Comparison of ENCODE assay signal across 9 cellular contexts in the genomic region with DNA sequence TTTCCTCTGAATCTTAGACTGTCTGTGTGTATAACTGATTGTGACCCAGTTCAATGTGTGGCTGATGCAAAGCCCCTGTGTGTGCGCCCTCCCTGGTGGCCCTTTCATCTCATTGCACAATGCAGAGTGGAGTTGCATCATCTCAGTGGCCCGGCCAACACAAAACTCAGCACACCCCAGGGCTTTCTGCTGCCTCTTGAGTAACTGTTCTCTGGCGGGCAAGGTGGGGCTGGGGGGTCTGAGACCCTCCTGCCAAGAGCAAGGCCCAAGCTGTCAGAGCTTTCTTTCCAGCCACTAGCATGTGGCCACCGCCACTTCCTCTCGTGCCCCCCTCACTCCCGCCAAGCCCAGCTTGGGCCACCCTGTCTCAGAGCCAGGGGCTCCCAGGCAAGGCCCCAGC.
DNase-seq lines count a peak whose midpoint lies in the region; ATAC-seq, FAIRE-seq and TF ChIP-seq lines count a peak whose summit lies in the region.
"Had no signal": no experiment of that assay in that cellular context is flagged by ENCODE, and none has a peak within 500 bp of the region (broad histone marks: within the 10 kb centered on the region; RNA-seq: fewer than 3 reads in every experiment).

No MANE protein-coding gene starts in this region.

- no peaks in the 10 kb centered on the region; the same call in 1 of the 2 replicates for H3K27me3 ChIP-seq in HUES48 (ENCODE audit: control insufficient read depth, insufficient read depth, low read length)
- H3K27me3 ChIP-seq in astrocyte (ENCODE audit: insufficient read depth, low read length), result no peaks in the 10 kb centered on the region
- peaks cover 5% of the 10 kb centered on the region for H3K27me3 ChIP-seq in kidney epithelial cell (ENCODE audit: control insufficient read depth, insufficient read depth, low read length)

- CTCF ChIA-PET in A549 (lab: Yijun Ruan, JAX), result interaction anchor here (1.6 kb wide), 1 partner anchor 128 kb away, joined by 3 read pairs; no protein-coding TSS in a partner anchor

- peaks cover 21% of the 10 kb centered on the region for H3K27me3 Mint-ChIP-seq in astrocyte (ENCODE audit: low read depth, unreplicated experiment)

- H3K4me1 Mint-ChIP-seq in astrocyte (ENCODE audit: low read depth, unreplicated experiment), result no peaks in the 10 kb centered on the region
- H3K4me1 Mint-ChIP-seq: activated naive CD4-positive, alpha-beta T cell treated with anti-CD3 and anti-CD28 coated beads, Interleukin-2, amount 50 U/mL, for 24 hours had no signal

- no peak for ATAC-seq in A549
- ATAC-seq in GM18505 (IDR thresholded peaks at IDR 0.05; ENCODE audit: unreplicated experiment), result no peak

- peak overlapping the region; percentile 47 for H2AFZ ChIP-seq in astrocyte (ENCODE audit: low read depth, low read length)

- no peaks in the 10 kb centered on the region for H4K20me1 ChIP-seq in astrocyte (ENCODE audit: insufficient read depth, low read length)

- TF ChIP-seq POLR2A in A549 (IDR thresholded peaks at IDR 0.05; ENCODE audit: low read length) (no peak), GM18505 (IDR thresholded peaks at IDR 0.05; ENCODE audit: borderline replicate concordance, extremely low read depth, insufficient read depth, insufficient read length) (no peak)

- no peak overlapping the region for H3K4me3 ChIP-seq in A549
- no peak overlapping the region for H3K4me3 ChIP-seq in HUES48 (ENCODE audit: low read depth, low read length)
- H3K4me3 ChIP-seq in astrocyte (ENCODE audit: insufficient read depth, low read depth, low read length), result no peak overlapping the region
- no peak overlapping the region for H3K4me3 ChIP-seq in kidney epithelial cell (ENCODE audit: low read depth, low read length)

- peak overlapping the region; percentile 50 for H3K27ac Mint-ChIP-seq in astrocyte (ENCODE audit: unreplicated experiment)
- H3K27ac Mint-ChIP-seq: activated naive CD4-positive, alpha-beta T cell treated with anti-CD3 and anti-CD28 coated beads, Interleukin-2, amount 50 U/mL, for 24 hours had no signal

- no peaks in the 10 kb centered on the region for H3K79me2 ChIP-seq in astrocyte (ENCODE audit: insufficient read depth, low read length)

- peaks cover 10% of the 10 kb centered on the region for H3K9me3 Mint-ChIP-seq in astrocyte (ENCODE audit: unreplicated experiment)
- H3K9me3 Mint-ChIP-seq: activated naive CD4-positive, alpha-beta T cell treated with anti-CD3 and anti-CD28 coated beads, Interleukin-2, amount 50 U/mL, for 24 hours had no signal

- TF ChIP-seq CTCF in A549 (IDR thresholded peaks at IDR 0.05) (no peak), astrocyte (IDR thresholded peaks at IDR 0.05; ENCODE audit: insufficient read depth, low read depth, low read length) (no peak), kidney epithelial cell (IDR thresholded peaks at IDR 0.05; ENCODE audit: insufficient read depth, low read length, poor library complexity, severe bottlenecking) (peak; percentile 8)

- H3K36me3 ChIP-seq in HUES48 (ENCODE audit: control insufficient read depth, insufficient read depth, low read length), result no peaks in the 10 kb centered on the region
- H3K36me3 ChIP-seq in astrocyte (ENCODE audit: insufficient read depth, low read length), result no peaks in the 10 kb centered on the region
- H3K36me3 ChIP-seq in kidney epithelial cell (ENCODE audit: control insufficient read depth, insufficient read depth, low read length), result no peaks in the 10 kb centered on the region

- TF ChIP-seq EP300 in A549 (IDR thresholded peaks at IDR 0.05), result no peak

- peaks cover 5% of the 10 kb centered on the region; the same call in 2 of the 3 replicates for H3K4me1 ChIP-seq in A549
- H3K4me1 ChIP-seq in HUES48 (ENCODE audit: control insufficient read depth, insufficient read depth, low read length), result peaks cover 9% of the 10 kb centered on the region; the same call in 1 of the 2 replicates
- no peaks in the 10 kb centered on the region for H3K4me1 ChIP-seq in astrocyte (ENCODE audit: insufficient read depth, low read length)

- POLR2A ChIA-PET in A549 (lab: Yijun Ruan, JAX), result no interaction called here

- no peak overlapping the region for H3K4me3 Mint-ChIP-seq in astrocyte (ENCODE audit: unreplicated experiment)
- H3K4me3 Mint-ChIP-seq: activated naive CD4-positive, alpha-beta T cell treated with anti-CD3 and anti-CD28 coated beads, Interleukin-2, amount 50 U/mL, for 24 hours had no signal

- H3K9ac ChIP-seq in HUES48 (ENCODE audit: low read depth, low read length) (peak overlapping the region; percentile 32; the same call in 1 of the 2 replicates), astrocyte (ENCODE audit: low read length) (no peak overlapping the region)

- no peaks in the 10 kb centered on the region for H3K9me3 ChIP-seq in A549
- H3K9me3 ChIP-seq in HUES48 (ENCODE audit: control insufficient read depth, insufficient read depth, low read length), result no peaks in the 10 kb centered on the region
- no peaks in the 10 kb centered on the region for H3K9me3 ChIP-seq in astrocyte (ENCODE audit: insufficient read depth, low read depth, low read length)

- FAIRE-seq in A549 (lab: Jason Lieb, UNC) (no peak), astrocyte (lab: Jason Lieb, UNC) (no peak)

- DNase-seq in A549 (ENCODE audit: low read depth in 1 of 2, low spot score in 1 of 2), result no peak
- DNase-seq in astrocyte (ENCODE audit: low read depth), result no peak
- no peak for DNase-seq in kidney epithelial cell (ENCODE audit: low read depth)
- DNase-seq in HUDEP-2 (lab: John Stamatoyannopoulos, UW; ENCODE audit: unreplicated experiment in 76 of 76), result no peak
- DNase-seq in NCI-H187 treated with DMSO at 0.1 percent for 48 hours (lab: John Stamatoyannopoulos, UW), result no peak
- DNase-seq in activated naive CD4-positive, alpha-beta T cell (lab: John Stamatoyannopoulos, UW), result no peak

- no peak for TF ChIP-seq RAD21 in A549 (conservative IDR thresholded peaks at IDR 0.05 in 1 of 2, IDR thresholded peaks at IDR 0.05 in 1 of 2)

- peaks cover 3% of the 10 kb centered on the region for H3K36me3 Mint-ChIP-seq in astrocyte (ENCODE audit: low read depth, unreplicated experiment)
- H3K36me3 Mint-ChIP-seq: activated naive CD4-positive, alpha-beta T cell treated with anti-CD3 and anti-CD28 coated beads, Interleukin-2, amount 50 U/mL, for 24 hours had no signal

- peak overlapping the region; percentile 60 to 83 for H3K27ac ChIP-seq in A549
- H3K27ac ChIP-seq in HUES48 (ENCODE audit: low read depth, low read length), result no peak overlapping the region
- no peak overlapping the region for H3K27ac ChIP-seq in astrocyte (ENCODE audit: low read depth, low read length)

- WGBS in A549 (ENCODE audit: missing lambda C conversion rate), result 85% methylated on average over 5 of the region's 6 CpGs

- H3K4me2 ChIP-seq in A549, result 0 out of 3 replicates have a peak overlapping the region, but pooled peaks have one; percentile 17
- H3K4me2 ChIP-seq in astrocyte (ENCODE audit: low read length), result no peak overlapping the region

TF ChIP-seq in A549, 52 proteins besides CTCF, POLR2A, EP300 and RAD21:
- TF ChIP-seq USF2 (IDR thresholded peaks at IDR 0.05), result no peak
- TF ChIP-seq GATA3 (IDR thresholded peaks at IDR 0.05; ENCODE audit: borderline replicate concordance), result no peak
- no peak for TF ChIP-seq EHF (CRISPR knock-in tag; IDR thresholded peaks at IDR 0.05)
- TF ChIP-seq CEBPB (IDR thresholded peaks at IDR 0.05), result peak; percentile 65 to 87
- TF ChIP-seq JUNB (IDR thresholded peaks at IDR 0.05), result no peak

Comparison
In these comparisons a context has a peak if more than half of its experiments do, and no peak if none do; other contexts are left out.
1. H3K27ac ChIP-seq: peak in A549 (2 of 2); none in HUES48 (single experiment) and astrocyte (single experiment).